In genomic region chr18:49812321-49813070, GRCh38 we compare ENCODE assay signal across 8 cellular contexts. TPM values are rescaled to one million over a fixed set of nuclear protein-coding genes. Genes with fewer than 3 reads are reported as not detected.
DNase-seq lines count a peak whose midpoint lies in the region; ATAC-seq, FAIRE-seq and TF ChIP-seq lines count a peak whose summit lies in the region.

No MANE protein-coding gene starts in this region.

- no peaks in the 10 kb centered on the region for H3K27me3 ChIP-seq in CD8-positive, alpha-beta T cell (ENCODE audit: insufficient read depth, low read length)
- no peaks in the 10 kb centered on the region for H3K27me3 ChIP-seq in astrocyte (ENCODE audit: insufficient read depth, low read length)
- H3K27me3 ChIP-seq in liver (ENCODE audit: control insufficient read depth in 4 of 4, insufficient read depth in 4 of 4, low read length in 3 of 4), result no peaks in the 10 kb centered on the region
- H3K27me3 ChIP-seq in thyroid gland, result no peaks in the 10 kb centered on the region

- peak overlapping the region; percentile 90 for H3K27ac ChIP-seq in CD8-positive, alpha-beta T cell (ENCODE audit: low read depth, low read length)
- H3K27ac ChIP-seq in astrocyte (ENCODE audit: low read depth, low read length) (peak overlapping the region; percentile 92), liver (ENCODE audit: low read depth in 1 of 2, low read length in 2 of 2) (peak overlapping the region; percentile 92 to 99), thyroid gland (peak overlapping the region in 2 of 3 donors; percentile 88 to 98)

- TF ChIP-seq CTCF in CD8-positive, alpha-beta T cell (IDR thresholded peaks at IDR 0.05), result no peak
- no peak for TF ChIP-seq CTCF in astrocyte (IDR thresholded peaks at IDR 0.05; ENCODE audit: insufficient read depth, low read depth, low read length)
- no peak for TF ChIP-seq CTCF in liver (IDR thresholded peaks at IDR 0.05; ENCODE audit: low read depth, low read length, missing input control)
- TF ChIP-seq CTCF in thyroid gland (IDR thresholded peaks at IDR 0.05), result no peak

- H3K36me3 ChIP-seq in CD8-positive, alpha-beta T cell (ENCODE audit: insufficient read depth, low read length), result no peaks in the 10 kb centered on the region
- no peaks in the 10 kb centered on the region for H3K36me3 ChIP-seq in astrocyte (ENCODE audit: insufficient read depth, low read length)
- H3K36me3 ChIP-seq in liver (ENCODE audit: control insufficient read depth in 4 of 4, insufficient read depth in 3 of 4, low read depth in 1 of 4, low read length in 3 of 4), result no peaks in the 10 kb centered on the region
- H3K36me3 ChIP-seq in thyroid gland, result no peaks in the 10 kb centered on the region

- peaks cover 49% of the 10 kb centered on the region for H3K79me2 ChIP-seq in astrocyte (ENCODE audit: insufficient read depth, low read length)

- CTCF ChIA-PET in CD8-positive, alpha-beta T cell (lab: Charles Lee), result interaction anchor here (1.5 kb wide), 1 partner anchor 46 kb away, joined by 4 read pairs; no protein-coding TSS in a partner anchor

- FAIRE-seq in astrocyte (lab: Jason Lieb, UNC), result peak; percentile 49

- H3K27ac Mint-ChIP-seq in CD8-positive, alpha-beta T cell, result peak overlapping the region; percentile 95
- peak overlapping the region; percentile 16 to 97 (median 74) for H3K27ac Mint-ChIP-seq in IgD-negative memory B cell
- H3K27ac Mint-ChIP-seq in astrocyte (ENCODE audit: unreplicated experiment), result peak overlapping the region; percentile 2

- H3K27me3 Mint-ChIP-seq in CD8-positive, alpha-beta T cell (ENCODE audit: low read depth), result no peaks in the 10 kb centered on the region
- no peaks in the 10 kb centered on the region for H3K27me3 Mint-ChIP-seq in IgD-negative memory B cell
- no peaks in the 10 kb centered on the region for H3K27me3 Mint-ChIP-seq in astrocyte (ENCODE audit: low read depth, unreplicated experiment)

- peak overlapping the region; percentile 93 for H3K4me2 ChIP-seq in astrocyte (ENCODE audit: low read length)

- ATAC-seq in CD8-positive, alpha-beta T cell, result no peak

- no peak for DNase-seq in CD8-positive, alpha-beta T cell
- DNase-seq in astrocyte (ENCODE audit: low read depth), result peak; percentile 24
- no peak for DNase-seq in thyroid gland
- DNase-seq in NOMO-1 (lab: John Stamatoyannopoulos, UW; ENCODE audit: unreplicated experiment in 2 of 2), result no peak
- no peak for DNase-seq in NCI-H1436 (lab: John Stamatoyannopoulos, UW)
- DNase-seq in AG08396 (ENCODE audit: low spot score), result no peak

- peaks cover 30% of the 10 kb centered on the region for H3K36me3 Mint-ChIP-seq in CD8-positive, alpha-beta T cell
- H3K36me3 Mint-ChIP-seq in IgD-negative memory B cell (peaks cover 3% of the 10 kb centered on the region), astrocyte (ENCODE audit: low read depth, unreplicated experiment) (peaks cover 17% of the 10 kb centered on the region)

- POLR2A ChIA-PET in CD8-positive, alpha-beta T cell (lab: Charles Lee), result interaction anchor here (1.0 kb wide), 1 partner anchor 16 kb away, joined by 3 read pairs; no protein-coding TSS in a partner anchor

- 19% methylated on average over 14 of the region's 14 CpGs for WGBS in liver
- WGBS in thyroid gland, 2 donors, result 50 to 71% methylated on average over 11 to 14 of the region's 14 CpGs

- peaks cover 54% of the 10 kb centered on the region for H3K4me1 Mint-ChIP-seq in CD8-positive, alpha-beta T cell (ENCODE audit: low read depth)
- H3K4me1 Mint-ChIP-seq in IgD-negative memory B cell (peaks cover 17 to 21% (median 20%) of the 10 kb centered on the region in 3 donors), astrocyte (ENCODE audit: low read depth, unreplicated experiment) (peaks cover 13% of the 10 kb centered on the region)

- H4K20me1 ChIP-seq in astrocyte (ENCODE audit: insufficient read depth, low read length), result peaks cover 4% of the 10 kb centered on the region

- H3K9me3 ChIP-seq in CD8-positive, alpha-beta T cell (ENCODE audit: low read length), result no peaks in the 10 kb centered on the region
- H3K9me3 ChIP-seq in astrocyte (ENCODE audit: insufficient read depth, low read depth, low read length), result no peaks in the 10 kb centered on the region
- H3K9me3 ChIP-seq in liver (ENCODE audit: control insufficient read depth in 4 of 4, low read length in 3 of 4), result no peaks in the 10 kb centered on the region
- H3K9me3 ChIP-seq in thyroid gland, result no peaks in the 10 kb centered on the region

- peak overlapping the region; percentile 97 for H3K4me3 Mint-ChIP-seq in CD8-positive, alpha-beta T cell
- H3K4me3 Mint-ChIP-seq in IgD-negative memory B cell (peak overlapping the region; percentile 95 to 99 (median 98)), astrocyte (ENCODE audit: unreplicated experiment) (peak overlapping the region; percentile 99)

- peak overlapping the region; percentile 94 for H3K9ac ChIP-seq in astrocyte (ENCODE audit: low read length)
- peak overlapping the region; percentile 92 to 95 for H3K9ac ChIP-seq in liver (ENCODE audit: low read depth in 1 of 2, low read length in 2 of 2)

- no peak for TF ChIP-seq POLR2A in thyroid gland (IDR thresholded peaks at IDR 0.05)

- intact Hi-C loops in CD8-positive, alpha-beta T cell (cut with DNase I, micrococcal nuclease), result loop anchor here (1.0 to 10.0 kb wide), 11 partner anchors 16 to 1880 kb away; partner anchors contain the start of genes RPL17 (in 2 of the 2), C18orf32 (in 1 of the 2), DYM (in 1 of the 2) and MBD1 (in 1 of the 2)
- intact Hi-C loops in thyroid gland (cut with DNase I), result no loop called here

- H3K9me3 Mint-ChIP-seq in CD8-positive, alpha-beta T cell, result peaks cover 23% of the 10 kb centered on the region
- H3K9me3 Mint-ChIP-seq in IgD-negative memory B cell (peaks cover 5 to 8% (median 6%) of the 10 kb centered on the region in 3 donors), astrocyte (ENCODE audit: unreplicated experiment) (peaks cover 18% of the 10 kb centered on the region)

- peaks cover 27% of the 10 kb centered on the region for H3K4me1 ChIP-seq in CD8-positive, alpha-beta T cell (ENCODE audit: insufficient read depth, low read length)
- H3K4me1 ChIP-seq in astrocyte (ENCODE audit: insufficient read depth, low read length) (peaks cover 14% of the 10 kb centered on the region), liver (ENCODE audit: control insufficient read depth in 4 of 4, insufficient read depth in 4 of 4, low read length in 3 of 4) (peaks cover 2 to 29% (median 17%) of the 10 kb centered on the region in 4 donors), thyroid gland (peaks cover 25 to 30% of the 10 kb centered on the region in 2 donors)

- peak overlapping the region; percentile 88 for H3K4me3 ChIP-seq in CD8-positive, alpha-beta T cell (ENCODE audit: low read depth, low read length)
- H3K4me3 ChIP-seq in astrocyte (ENCODE audit: insufficient read depth, low read depth, low read length) (peak overlapping the region; percentile 79), liver (ENCODE audit: low read depth in 1 of 3, low read length in 3 of 3) (peak overlapping the region; percentile 53 to 87 (median 86)), thyroid gland (replicated peaks in 1 of 3) (peak overlapping the region in 2 of 3 donors; percentile 61 to 72)

- H2AFZ ChIP-seq in astrocyte (ENCODE audit: low read depth, low read length), result peak overlapping the region; percentile 79

- no peak for TF ChIP-seq RAD21 in liver (IDR thresholded peaks at IDR 0.05)

TF ChIP-seq in liver, 16 proteins besides CTCF, POLR2A, EP300 and RAD21:
- TF ChIP-seq, protein P1, sequence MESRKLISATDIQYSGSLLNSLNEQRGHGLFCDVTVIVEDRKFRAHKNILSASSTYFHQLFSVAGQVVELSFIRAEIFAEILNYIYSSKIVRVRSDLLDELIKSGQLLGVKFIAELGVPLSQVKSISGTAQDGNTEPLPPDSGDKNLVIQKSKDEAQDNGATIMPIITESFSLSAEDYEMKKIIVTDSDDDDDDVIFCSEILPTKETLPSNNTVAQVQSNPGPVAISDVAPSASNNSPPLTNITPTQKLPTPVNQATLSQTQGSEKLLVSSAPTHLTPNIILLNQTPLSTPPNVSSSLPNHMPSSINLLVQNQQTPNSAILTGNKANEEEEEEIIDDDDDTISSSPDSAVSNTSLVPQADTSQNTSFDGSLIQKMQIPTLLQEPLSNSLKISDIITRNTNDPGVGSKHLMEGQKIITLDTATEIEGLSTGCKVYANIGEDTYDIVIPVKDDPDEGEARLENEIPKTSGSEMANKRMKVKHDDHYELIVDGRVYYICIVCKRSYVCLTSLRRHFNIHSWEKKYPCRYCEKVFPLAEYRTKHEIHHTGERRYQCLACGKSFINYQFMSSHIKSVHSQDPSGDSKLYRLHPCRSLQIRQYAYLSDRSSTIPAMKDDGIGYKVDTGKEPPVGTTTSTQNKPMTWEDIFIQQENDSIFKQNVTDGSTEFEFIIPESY (IDR thresholded peaks at IDR 0.05), result no peak
- no peak for TF ChIP-seq NR2F2 (IDR thresholded peaks at IDR 0.05)
TF ChIP-seq in liver: peak in this region for 0.

RNA-seq across cellular contexts. Expression of gene ACAA2, which starts 0.8 kb away (rescaled TPM):
- total RNA-seq in CD8-positive, alpha-beta T cell, result 1 to 10 TPM; 9.5 to 10.0 TPM
- polyA plus RNA-seq in IgD-negative memory B cell, result 41.7 TPM
- total RNA-seq in astrocyte, result 66.4 and 75.8 TPM in 2 replicates
- total RNA-seq in liver, result 100 to 1,000 TPM in 1 of 2 donors, 10 to 100 TPM in 1; 55.6 to 674 TPM
- polyA plus RNA-seq in liver, result 1,000 to 10,000 TPM in 1 of 2 donors, 100 to 1,000 TPM in 1; 618 to 1,315 TPM
- total RNA-seq in thyroid gland, result 100 to 1,000 TPM in 2 of 4 donors, 10 to 100 TPM in 2; 50.8 to 157 (median 108) TPM

Comparison
In these comparisons a context has a peak if more than half of its experiments do, and no peak if none do; other contexts are left out.
1. H3K27ac Mint-ChIP-seq: peak in every context shown above with its lines; median percentile 95 in CD8-positive, alpha-beta T cell; 74 in IgD-negative memory B cell; 2 in astrocyte.